Comparison of ENCODE assay signal across 26 cellular contexts in the genomic region with DNA sequence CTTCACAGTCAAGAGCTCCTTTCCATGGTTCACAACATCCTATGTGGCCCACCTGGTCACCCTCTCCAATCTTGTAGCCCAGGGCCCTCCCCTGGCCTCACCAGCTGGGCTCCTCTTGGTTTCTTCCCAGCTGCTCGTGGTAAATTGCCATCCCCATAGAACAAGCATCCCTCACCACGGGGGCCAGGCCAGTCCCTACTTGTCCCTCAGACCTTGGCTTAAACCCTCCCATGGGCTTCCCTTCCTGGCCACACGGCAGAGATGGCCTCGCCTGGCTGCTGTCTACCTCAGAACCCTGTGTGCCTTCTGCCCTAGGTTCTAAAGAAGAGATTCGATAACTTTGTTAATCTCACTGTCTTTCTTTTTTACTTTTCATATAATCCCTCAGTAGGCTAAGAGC.
"Had no signal": no experiment of that assay in that cellular context is flagged by ENCODE, and none has a peak within 500 bp of the region (broad histone marks: within the 10 kb centered on the region; RNA-seq: fewer than 3 reads in every experiment).

No MANE protein-coding gene starts in this region.

- H3K27me3 ChIP-seq: ovary, right atrium auricular region, right lobe of liver, testis, thyroid gland, transverse colon, upper lobe of left lung, vagina had no signal

- H3K4me3 Mint-ChIP-seq: mesothelial cell of epicardium; natural killer cell; stimulated activated naive B cell treated with anti-CD40 and anti-IgM and Interleukin-4, amounts not matched to agents 10 μg/mL and 1 μg/mL and 100 μg/mL, for 72 hours had no signal

- H3K27ac Mint-ChIP-seq: mesothelial cell of epicardium; natural killer cell; progenitor cell of endocrine pancreas; stimulated activated naive B cell treated with anti-CD40 and anti-IgM and Interleukin-4, amounts not matched to agents 10 μg/mL and 1 μg/mL and 100 μg/mL, for 72 hours had no signal

- H3K36me3 ChIP-seq: left lung, lower lobe of right lung, ovary, right atrium auricular region, right lobe of liver, stomach, thyroid gland, transverse colon, upper lobe of left lung, vagina had no signal

- H3K9me3 Mint-ChIP-seq: mesothelial cell of epicardium, natural killer cell had no signal

- H3K36me3 Mint-ChIP-seq: mesothelial cell of epicardium; naive B cell; natural killer cell; stimulated activated naive B cell treated with anti-CD40 and anti-IgM and Interleukin-4, amounts not matched to agents 10 μg/mL and 1 μg/mL and 100 μg/mL, for 72 hours had no signal

- H3K4me1 Mint-ChIP-seq: mesothelial cell of epicardium; naive B cell; natural killer cell; stimulated activated naive B cell treated with anti-CD40 and anti-IgM and Interleukin-4, amounts not matched to agents 10 μg/mL and 1 μg/mL and 100 μg/mL, for 72 hours had no signal

- DNase-seq: left colon; lower lobe of right lung; mammary epithelial cell; mesenchymal stem cell; naive B cell; natural killer cell; ovary; right lobe of liver; stimulated activated CD4-positive, alpha-beta T cell treated with anti-CD3 and anti-CD28 coated beads, Interleukin-1b, Interleukin-23, amount 100 ng/mL, for 48 hours; stimulated activated CD4-positive, alpha-beta T cell treated with anti-CD3 and anti-CD28 coated beads, Interleukin-2, amount 100 ng/mL, for 48 hours; stimulated activated CD4-positive, alpha-beta T cell treated with anti-CD3 and anti-CD28 coated beads, Interleukin-4, amount 100 ng/mL, for 4 hours; stimulated activated CD8-positive, alpha-beta memory T cell treated with anti-CD3 and anti-CD28 coated beads, Interleukin-4, amount 100 ng/mL, for 48 hours; stimulated activated naive B cell treated with anti-CD40 and anti-IgM and Interleukin-4, amounts not matched to agents 10 μg/mL and 1 μg/mL and 100 μg/mL, for 72 hours; stimulated activated naive CD8-positive, alpha-beta T cell treated with anti-CD3 and anti-CD28 coated beads, Interleukin-15, Interleukin-2, amounts not matched to agents 100 U/mL and 50 U/mL, for 24 hours; stomach; testis; thyroid gland; transverse colon; upper lobe of left lung had no signal

- H3K4me3 ChIP-seq: hepatocyte, left lung, lower lobe of right lung, ovary, right atrium auricular region, right lobe of liver, smooth muscle cell, stomach, testis, thyroid gland, transverse colon, upper lobe of left lung, vagina had no signal

- H3K4me1 ChIP-seq: left lung, lower lobe of right lung, right atrium auricular region, stomach, testis, thyroid gland, transverse colon, upper lobe of left lung, vagina had no signal

- ATAC-seq: left colon; left lung; lower lobe of right lung; natural killer cell; right lobe of liver; stimulated activated naive B cell treated with anti-CD40 and anti-IgM and Interleukin-4, amounts not matched to agents 10 μg/mL and 1 μg/mL and 100 μg/mL, for 72 hours; stimulated activated naive CD8-positive, alpha-beta T cell treated with anti-CD3 and anti-CD28 coated beads, Interleukin-15, Interleukin-2, amounts not matched to agents 100 U/mL and 50 U/mL, for 24 hours had no signal

- H3K27ac ChIP-seq: hepatocyte, left lung, lower lobe of right lung, ovary, right atrium auricular region, right lobe of liver, stomach, testis, thyroid gland, transverse colon, upper lobe of left lung, vagina had no signal

- H3K9me3 ChIP-seq: left lung, lower lobe of right lung, ovary, right atrium auricular region, right lobe of liver, stomach, testis, thyroid gland, transverse colon, upper lobe of left lung, vagina had no signal
